In genomic region chr11:67400251-67400941, GRCh38 we compare ENCODE assay signal across 8 cellular contexts. TPM values are rescaled to one million over a fixed set of nuclear protein-coding genes. Genes with fewer than 3 reads are reported as not detected.
DNase-seq lines count a peak whose midpoint lies in the region; ATAC-seq and TF ChIP-seq lines count a peak whose summit lies in the region.

No MANE protein-coding gene starts in this region.

- peaks cover 40% of the 10 kb centered on the region for H3K4me1 Mint-ChIP-seq in activated CD8-positive, alpha-beta T cell treated with anti-CD3 and anti-CD28 coated beads for 36 hours (ENCODE audit: low read depth)

- peak; percentile 52 for DNase-seq in GM23248
- peak; percentile 54 for DNase-seq in activated CD8-positive, alpha-beta T cell treated with anti-CD3 and anti-CD28 coated beads for 36 hours
- DNase-seq in heart left ventricle: peak in 4 of 5 donors; percentile 54 to 60 (median 57)
- DNase-seq in NCI-H2171 treated with DMSO at 0.1 percent for 48 hours (lab: John Stamatoyannopoulos, UW): no peak

- no peaks in the 10 kb centered on the region for H3K9me2 ChIP-seq in GM23248 (ENCODE audit: insufficient read depth)

- H3K27me3 ChIP-seq in GM23248 (replicated peaks; ENCODE audit: insufficient read depth) (no peaks in the 10 kb centered on the region), heart left ventricle (no peaks in the 10 kb centered on the region), skeletal muscle satellite cell (ENCODE audit: control insufficient read depth, insufficient read depth, low read length) (no peaks in the 10 kb centered on the region)

- in situ Hi-C loops in GM23248 (cut with MboI): no loop called here

- H3K27me3 Mint-ChIP-seq in activated CD8-positive, alpha-beta T cell treated with anti-CD3 and anti-CD28 coated beads for 36 hours: no peaks in the 10 kb centered on the region

- no peak for ATAC-seq in activated CD8-positive, alpha-beta T cell treated with anti-CD3 and anti-CD28 coated beads for 36 hours
- peak in 3 of 4 donors; percentile 1 to 20 (median 12) for ATAC-seq in heart left ventricle
- no peak for ATAC-seq in GM21447 (IDR thresholded peaks at IDR 0.05; ENCODE audit: unreplicated experiment)
- ATAC-seq in GM21529 (IDR thresholded peaks at IDR 0.05; ENCODE audit: unreplicated experiment): no peak
- ATAC-seq in GM19351 (IDR thresholded peaks at IDR 0.05; ENCODE audit: unreplicated experiment): no peak

- intact Hi-C loops in activated CD8-positive, alpha-beta T cell treated with anti-CD3 and anti-CD28 coated beads for 36 hours (cut with micrococcal nuclease): loop anchor here (10.0 kb wide), 1 partner anchor 84 kb away; the partner anchor contains the start of gene AIP
- intact Hi-C loops in heart left ventricle (cut with DNase I): loop anchor here in 9 of 10 donors (2.0 to 10.0 kb wide), 4 partner anchors 64 to 107 kb away; partner anchors contain the start of genes TMEM134 (in 8 of the 9), CDK2AP2 (in 1 of the 9) and PITPNM1 (in 1 of the 9)

- H3K4me1 ChIP-seq in GM23248 (ENCODE audit: insufficient read depth) (peaks cover 8% of the 10 kb centered on the region), heart left ventricle (peaks cover 0 to 66% (median 34%) of the 10 kb centered on the region in 12 donors), skeletal muscle satellite cell (ENCODE audit: control insufficient read depth, insufficient read depth, low read length) (peaks cover 21% of the 10 kb centered on the region)

- H4K20me1 ChIP-seq in GM23248 (ENCODE audit: insufficient read depth): no peaks in the 10 kb centered on the region

- H2AFZ ChIP-seq in GM23248: no peak overlapping the region

- peak overlapping the region; percentile 91 for H3K4me3 ChIP-seq in GM23248
- peak overlapping the region; percentile 74 to 100 (median 86) for H3K4me3 ChIP-seq in heart left ventricle
- peak overlapping the region; percentile 97 for H3K4me3 ChIP-seq in skeletal muscle satellite cell (ENCODE audit: low read length)

- no peak for TF ChIP-seq CTCF in activated CD8-positive, alpha-beta T cell treated with anti-CD3 and anti-CD28 coated beads for 36 hours (IDR thresholded peaks at IDR 0.05)
- TF ChIP-seq CTCF in heart left ventricle (IDR thresholded peaks at IDR 0.05): no peak

- no peak for TF ChIP-seq POLR2A in heart left ventricle (IDR thresholded peaks at IDR 0.05)

- CTCF ChIA-PET in activated CD8-positive, alpha-beta T cell treated with anti-CD3 and anti-CD28 coated beads for 36 hours (lab: Charles Lee): interaction anchor here (0.7 to 2.8 kb wide), 10 partner anchors 9 to 247 kb away, joined by 3 to 18 read pairs (median 7); partner anchors contain the start of genes PITPNM1, POLD4, PTPRCAP and RAD9A

- 12 to 14% methylated on average over 23 of the region's 23 CpGs for WGBS in GM23248 (ENCODE audit: low coverage in 1 of 2, low lambda C conversion rate in 2 of 2, missing lambda C conversion rate in 2 of 2), 2 experiments
- 38 to 40% (median 39%) methylated on average over 14 to 23 of the region's 23 CpGs for WGBS in heart left ventricle, 4 donors

- H3K27ac ChIP-seq in GM23248: peak overlapping the region; percentile 81; the same call in 1 of the 2 replicates
- peak overlapping the region in 11 of 12 donors; percentile 91 to 99 (median 97) for H3K27ac ChIP-seq in heart left ventricle

- H3K4me3 Mint-ChIP-seq in activated CD8-positive, alpha-beta T cell treated with anti-CD3 and anti-CD28 coated beads for 36 hours: peak overlapping the region; percentile 86

- H3K9me3 Mint-ChIP-seq in activated CD8-positive, alpha-beta T cell treated with anti-CD3 and anti-CD28 coated beads for 36 hours: no peaks in the 10 kb centered on the region

- H3K9me3 ChIP-seq in GM23248 (ENCODE audit: low read depth) (no peaks in the 10 kb centered on the region), heart left ventricle (no peaks in the 10 kb centered on the region), skeletal muscle satellite cell (replicated peaks; ENCODE audit: low read length) (no peaks in the 10 kb centered on the region)

- H3K36me3 ChIP-seq in GM23248 (ENCODE audit: low read depth) (peaks cover 7% of the 10 kb centered on the region; the same call in 1 of the 2 replicates), heart left ventricle (peaks cover 0 to 52% (median 35%) of the 10 kb centered on the region in 9 donors), skeletal muscle satellite cell (ENCODE audit: insufficient read depth, low read length) (peaks cover 41% of the 10 kb centered on the region)

- H3K9ac ChIP-seq in GM23248 (peak overlapping the region; percentile 95), skeletal muscle satellite cell (ENCODE audit: low read depth, low read length) (peak overlapping the region; percentile 98)

- peak overlapping the region; percentile 97 for H3K4me2 ChIP-seq in GM23248 (ENCODE audit: unreplicated experiment)
- peak overlapping the region; percentile 88 for H3K4me2 ChIP-seq in skeletal muscle satellite cell (ENCODE audit: low read length)

- peaks cover 24% of the 10 kb centered on the region for H3K79me2 ChIP-seq in GM23248 (ENCODE audit: insufficient read depth)

- POLR2A ChIA-PET in activated CD8-positive, alpha-beta T cell treated with anti-CD3 and anti-CD28 coated beads for 36 hours (lab: Charles Lee): interaction anchor here (0.9 to 7.9 kb wide), 17 partner anchors 8 to 160 kb away, joined by 3 to 130 read pairs (median 6); partner anchors contain the start of genes AIP, PTPRCAP, RAD9A and TMEM134

- H3K27ac Mint-ChIP-seq in activated CD8-positive, alpha-beta T cell treated with anti-CD3 and anti-CD28 coated beads for 36 hours: peak overlapping the region; percentile 84

- no peaks in the 10 kb centered on the region for H3F3A ChIP-seq in GM23248 (ENCODE audit: insufficient read depth)

- H3K36me3 Mint-ChIP-seq in activated CD8-positive, alpha-beta T cell treated with anti-CD3 and anti-CD28 coated beads for 36 hours (ENCODE audit: low read depth): peaks cover 45% of the 10 kb centered on the region

RNA-seq across cellular contexts. Expression of gene PPP1CA, which starts 1.3 kb away (rescaled TPM):
- 140 and 172 TPM in 2 replicates for total RNA-seq in GM23248 (2014; rRNA removed; shearing (Covaris generic))
- polyA plus RNA-seq in GM23248 (2016; fragmentation: Nextera tagmentation; extraction: Ambion mirVana) (207 and 222 TPM in 2 replicates), heart left ventricle (100 to 1,000 TPM in 1 of 2 donors, 10 to 100 TPM in 1; 94.4 to 207 TPM)
- total RNA-seq in activated CD8-positive, alpha-beta T cell treated with anti-CD3 and anti-CD28 coated beads for 36 hours: 100 to 1,000 TPM; 249 to 258 TPM
- 100 to 1,000 TPM in 7 of 9 donors, 10 to 100 TPM in 2; 90.3 to 151 (median 105) TPM for total RNA-seq in heart left ventricle
- total RNA-seq in skeletal muscle satellite cell (2012; rRNA removed): 193 and 211 TPM in 2 replicates

RNA-seq across cellular contexts. Expression of gene TBC1D10C, which starts 3.5 kb away (rescaled TPM):
- not detected in 2 replicates for total RNA-seq in GM23248 (2014; rRNA removed; shearing (Covaris generic))
- polyA plus RNA-seq in GM23248 (2016; fragmentation: Nextera tagmentation; extraction: Ambion mirVana) (0.25 TPM in 1 of 2 replicates, not detected in the other), heart left ventricle (under 1 TPM; 0.61 to 0.88 TPM)
- 100 to 1,000 TPM; 138 to 144 TPM for total RNA-seq in activated CD8-positive, alpha-beta T cell treated with anti-CD3 and anti-CD28 coated beads for 36 hours
- total RNA-seq in heart left ventricle: 10 to 100 TPM in 1 of 9 donors, 1 to 10 TPM in 4, under 1 TPM in 4; 0.14 to 14.2 (median 1.6) TPM
- total RNA-seq in skeletal muscle satellite cell (2012; rRNA removed): not detected in 2 replicates

RNA-seq across cellular contexts. Expression of gene RAD9A, which starts 8.6 kb away (rescaled TPM):
- total RNA-seq in GM23248 (2014; rRNA removed; shearing (Covaris generic)): 0.51 and 4.6 TPM in 2 replicates
- 3.9 and 5.7 TPM in 2 replicates for polyA plus RNA-seq in GM23248 (2016; fragmentation: Nextera tagmentation; extraction: Ambion mirVana)
- total RNA-seq in activated CD8-positive, alpha-beta T cell treated with anti-CD3 and anti-CD28 coated beads for 36 hours: 10 to 100 TPM; 29.7 to 30.6 TPM
- total RNA-seq in heart left ventricle: 1 to 10 TPM; 3.5 to 9.1 (median 5.8) TPM
- polyA plus RNA-seq in heart left ventricle: 1 to 10 TPM; 7.6 to 8.0 TPM
- total RNA-seq in skeletal muscle satellite cell (2012; rRNA removed): 3.0 and 3.9 TPM in 2 replicates

RNA-seq across cellular contexts. Expression of gene CARNS1, which starts 15.1 kb away (rescaled TPM):
- 0.38 and 0.43 TPM in 2 replicates for total RNA-seq in GM23248 (2014; rRNA removed; shearing (Covaris generic))
- polyA plus RNA-seq in GM23248 (2016; fragmentation: Nextera tagmentation; extraction: Ambion mirVana) (0.13 and 0.38 TPM in 2 replicates), heart left ventricle (1 to 10 TPM in 1 of 2 donors, under 1 TPM in 1; 0.89 to 6.2 TPM)
- total RNA-seq in activated CD8-positive, alpha-beta T cell treated with anti-CD3 and anti-CD28 coated beads for 36 hours: 1 to 10 TPM; 6.2 to 6.9 TPM
- 10 to 100 TPM in 5 of 9 donors, 1 to 10 TPM in 4; 3.5 to 33.6 (median 11.8) TPM for total RNA-seq in heart left ventricle
- 0.25 and 2.0 TPM in 2 replicates for total RNA-seq in skeletal muscle satellite cell (2012; rRNA removed)

RNA-seq across cellular contexts. Expression of gene CLCF1, which starts 27.0 kb away (rescaled TPM):
- 33.0 and 39.1 TPM in 2 replicates for total RNA-seq in GM23248 (2014; rRNA removed; shearing (Covaris generic))
- polyA plus RNA-seq in GM23248 (2016; fragmentation: Nextera tagmentation; extraction: Ambion mirVana) (20.0 and 21.1 TPM in 2 replicates), heart left ventricle (10 to 100 TPM in 1 of 2 donors, under 1 TPM in 1; 0.99 to 17.1 TPM)
- under 1 TPM; 0.79 to 0.81 TPM for total RNA-seq in activated CD8-positive, alpha-beta T cell treated with anti-CD3 and anti-CD28 coated beads for 36 hours
- 1 to 10 TPM in 5 of 9 donors, under 1 TPM in 4; 0.25 to 6.1 (median 1.7) TPM for total RNA-seq in heart left ventricle
- 6.3 and 7.0 TPM in 2 replicates for total RNA-seq in skeletal muscle satellite cell (2012; rRNA removed)

Comparison
In these comparisons a context has a peak if more than half of its experiments do, and no peak if none do; other contexts are left out.
1. ATAC-seq: peak in heart left ventricle (3 of 4); none in activated CD8-positive, alpha-beta T cell treated with anti-CD3 and anti-CD28 coated beads for 36 hours (single experiment), GM21447 (single experiment), GM21529 (single experiment) and GM19351 (single experiment).
2. RNA of gene TBC1D10C, which starts 3.5 kb away (total RNA-seq): 138 to 144 TPM in activated CD8-positive, alpha-beta T cell treated with anti-CD3 and anti-CD28 coated beads for 36 hours; 0.14 to 14.2 TPM in heart left ventricle and not detected in GM23248; every median in the first group is over 4 times any median in the second.
3. Peak in every context shown above with its lines, with median percentiles within 50 percentile points of each other: H3K4me3 ChIP-seq.